In genomic region chr15:42716626-42717025, GRCh38 we compare ENCODE assay signal across 20 cellular contexts.
"Had no signal": no experiment of that assay in that cellular context is flagged by ENCODE, and none has a peak within 500 bp of the region (broad histone marks: within the 10 kb centered on the region; RNA-seq: fewer than 3 reads in every experiment).

No MANE protein-coding gene starts in this region.

- H3K4me3 ChIP-seq: adrenal gland, left lung, psoas muscle, skin epidermis, testis, upper lobe of right lung had no signal

- H3K27ac ChIP-seq: adrenal gland, foreskin keratinocyte, left lung, psoas muscle, skin epidermis, testis, upper lobe of right lung had no signal

- H3K27me3 ChIP-seq: adrenal gland, foreskin keratinocyte, left lung, testis, upper lobe of right lung had no signal

- H3K9me3 ChIP-seq: adrenal gland, left lung, psoas muscle, testis, upper lobe of right lung had no signal

- FAIRE-seq: kidney, TTC549 had no signal

- H3K4me1 ChIP-seq: adrenal gland, psoas muscle, upper lobe of right lung had no signal

- ATAC-seq: activated naive CD4-positive, alpha-beta T cell treated with anti-CD3 and anti-CD28 coated beads, Interleukin-2, amount 50 U/mL, for 72 hours; effector memory CD8-positive, alpha-beta T cell; foreskin keratinocyte; left lung; psoas muscle; right cardiac atrium; upper lobe of right lung had no signal

- DNase-seq: activated B cell treated with CpG ODN at 0.5 μM for 24 hours; activated CD4-positive, alpha-beta memory T cell treated with anti-CD3 and anti-CD28 coated beads for 36 hours; activated CD4-positive, alpha-beta T cell treated with anti-CD3 and anti-CD28 coated beads for 4 hours; activated gamma-delta T cell treated with Interleukin-2 at 50 U/mL for 16 hours; activated T-cell treated with anti-CD3 and anti-CD28 coated beads for 4 hours; effector memory CD8-positive, alpha-beta T cell; foreskin keratinocyte; hypothalamus; kidney; midbrain; nephron progenitor cell; psoas muscle; right cardiac atrium; testis; upper lobe of right lung had no signal
